ENCODE assay signal across 17 cellular contexts in the genomic region with DNA sequence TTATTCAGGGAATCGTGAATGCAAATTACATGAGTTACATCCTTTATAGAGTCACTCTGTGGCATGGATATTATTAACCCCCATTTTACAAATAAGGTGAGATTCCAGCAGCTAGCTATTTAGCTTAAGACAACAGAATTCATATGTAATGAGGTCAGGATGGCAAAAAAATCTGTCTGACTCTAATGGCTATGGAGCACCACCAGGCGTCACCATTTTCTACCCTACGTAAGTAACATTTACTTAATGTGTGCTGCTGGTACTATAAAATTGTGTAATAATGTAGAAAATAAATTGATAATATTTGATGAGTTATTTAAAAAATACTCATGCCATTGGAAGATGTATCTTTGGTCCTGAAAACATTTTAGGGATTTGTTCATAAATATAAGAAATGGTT.
DNase-seq lines count a peak whose midpoint lies in the region; ATAC-seq lines count a peak whose summit lies in the region.
"Had no signal": no experiment of that assay in that cellular context is flagged by ENCODE, and none has a peak within 500 bp of the region (broad histone marks: within the 10 kb centered on the region; RNA-seq: fewer than 3 reads in every experiment).

No MANE protein-coding gene starts in this region.

- DNase-seq in DMS114 treated with DMSO at 0.1 percent for 48 hours (lab: John Stamatoyannopoulos, UW; ENCODE audit: unreplicated experiment) (peak; percentile 4), HT1080 (ENCODE audit: low read depth) (peak; percentile 27), SK-MEL-5 (ENCODE audit: low read depth, low spot score) (peak; percentile 56), iPS DF 4.7 (ENCODE audit: extremely low read depth, low spot score) (peak; percentile 28), germinal center (ENCODE audit: low spot score) (no peak), cardiac septum (ENCODE audit: low spot score) (no peak)
- DNase-seq: activated CD8-positive, alpha-beta memory T cell treated with anti-CD3 and anti-CD28 coated beads, Interleukin-2, amount 50 U/mL, for 4 hours; activated naive CD4-positive, alpha-beta T cell treated with anti-CD3 and anti-CD28 coated beads for 36 hours; brain microvascular endothelial cell; DND-41; gastrocnemius medialis; naive thymus-derived CD4-positive, alpha-beta T cell; NCI-H2081 treated with DMSO at 0.1 percent for 48 hours; retina; T-cell had no signal

- in situ Hi-C loops in SK-MEL-5 (cut with HindIII; ENCODE audit: low pct_unique_long_range_greater_than_20kb, low sequenced_read_pairs): no loop called here

- ATAC-seq in HG03354 (IDR thresholded peaks at IDR 0.05; ENCODE audit: poor library complexity, severe bottlenecking, unreplicated experiment) (no peak), HG03175 (IDR thresholded peaks at IDR 0.05; ENCODE audit: unreplicated experiment) (no peak)
- ATAC-seq: gastrocnemius medialis; naive thymus-derived CD4-positive, alpha-beta T cell; T-cell had no signal

- intact Hi-C loops in cardiac septum (cut with DNase I): no loop called here

Comparison
In these comparisons a context has a peak if more than half of its experiments do, and no peak if none do; other contexts are left out.
1. DNase-seq: peak in DMS114 treated with DMSO at 0.1 percent for 48 hours (single experiment), HT1080 (single experiment), SK-MEL-5 (single experiment) and iPS DF 4.7 (single experiment); none in germinal center (single experiment) and cardiac septum (single experiment).